ENCODE assay signal across 11 cellular contexts in the genomic region with DNA sequence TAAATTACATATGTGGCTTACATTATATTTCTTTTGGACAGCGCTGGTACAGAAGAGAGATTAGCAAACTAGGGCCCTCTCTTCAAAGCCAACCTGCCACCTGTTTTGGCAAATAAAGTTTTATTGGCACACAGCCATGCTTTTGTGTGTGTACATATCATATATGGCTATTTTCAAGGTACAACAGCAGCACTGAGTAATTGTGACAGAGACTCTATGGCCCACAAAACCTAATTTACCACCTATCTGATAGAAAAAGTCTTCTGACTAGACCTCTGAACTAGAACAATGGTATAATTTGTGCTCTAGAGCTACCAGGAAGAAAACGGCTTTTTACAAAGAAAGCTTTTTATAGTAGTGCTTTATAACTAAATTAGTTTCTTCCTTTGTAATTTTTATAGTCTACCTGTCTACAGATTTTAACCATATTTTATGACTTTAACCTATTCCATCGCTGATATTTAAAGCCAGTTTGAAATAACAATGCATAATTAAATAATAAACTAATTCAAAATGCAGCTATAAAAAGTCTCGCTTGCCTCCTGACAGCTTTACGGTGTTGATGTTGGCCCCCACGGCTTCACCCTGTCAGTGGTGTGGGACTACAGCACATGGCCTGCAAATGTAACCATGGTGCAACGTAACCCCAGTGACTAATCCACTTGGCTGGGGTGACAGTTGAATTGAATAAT. TPM values are rescaled to one million over a fixed set of nuclear protein-coding genes. Genes with fewer than 3 reads are reported as not detected.
DNase-seq lines count a peak whose midpoint lies in the region; ATAC-seq and TF ChIP-seq lines count a peak whose summit lies in the region.
"Had no signal": no experiment of that assay in that cellular context is flagged by ENCODE, and none has a peak within 500 bp of the region (broad histone marks: within the 10 kb centered on the region; RNA-seq: fewer than 3 reads in every experiment).

No MANE protein-coding gene starts in this region.

- intact Hi-C loops in colonic mucosa (cut with DNase I), result loop anchor here (10.0 kb wide), 1 partner anchor 287 kb away; the partner anchor contains the start of genes ANKRD27 and RGS9BP

- peak; percentile 42 for DNase-seq in ELR (ENCODE audit: low read depth)
- peak; percentile 2 for DNase-seq in NCI-H1105 (lab: John Stamatoyannopoulos, UW)
- DNase-seq in colonic mucosa, result peak; percentile 68
- DNase-seq in renal cortical epithelial cell (ENCODE audit: low read depth), result peak; percentile 15
- no peak for DNase-seq in NCI-H2171 treated with DMSO at 0.1 percent for 48 hours (lab: John Stamatoyannopoulos, UW)
- no peak for DNase-seq in T-helper 9 cell
- DNase-seq in WTC11 (ENCODE audit: low spot score), result no peak
- DNase-seq: activated T-cell treated with anti-CD3 and anti-CD28 coated beads for 4 hours, erythroblast had no signal

- no peaks in the 10 kb centered on the region for H3K27me3 ChIP-seq in colonic mucosa

- H3K9me3 ChIP-seq in colonic mucosa, result no peaks in the 10 kb centered on the region

- peaks cover 11% of the 10 kb centered on the region for H3K36me3 Mint-ChIP-seq in WTC11

- H3K4me3 ChIP-seq in colonic mucosa, result no peak overlapping the region
- H3K4me3 ChIP-seq: smooth muscle cell had no signal

- no peaks in the 10 kb centered on the region for H3K36me3 ChIP-seq in colonic mucosa

- H3K27ac Mint-ChIP-seq in WTC11, result no peak overlapping the region

- POLR2A ChIA-PET in WTC11 (lab: Charles Lee), result no interaction called here

- CTCF ChIA-PET in WTC11 (lab: Charles Lee), result interaction anchor here (1.0 kb wide), 1 partner anchor 68 kb away, joined by 3 read pairs; no protein-coding TSS in a partner anchor

- H3K9me3 Mint-ChIP-seq in WTC11, result no peaks in the 10 kb centered on the region

- no peak overlapping the region for H3K4me3 Mint-ChIP-seq in WTC11

- H3K4me1 Mint-ChIP-seq in WTC11, result no peaks in the 10 kb centered on the region

- no peak for TF ChIP-seq CTCF in colonic mucosa (IDR thresholded peaks at IDR 0.05)
- TF ChIP-seq CTCF in WTC11 (IDR thresholded peaks at IDR 0.05), result no peak

- no peak for ATAC-seq in WTC11

- peaks cover 7% of the 10 kb centered on the region for H3K4me1 ChIP-seq in colonic mucosa

- no peaks in the 10 kb centered on the region for H3K27me3 Mint-ChIP-seq in WTC11 (ENCODE audit: low read depth)

- no peak overlapping the region for H3K27ac ChIP-seq in colonic mucosa
- H3K27ac ChIP-seq: HL-60 had no signal

- H3K9ac ChIP-seq in colonic mucosa (ENCODE audit: low read depth in 2 of 2, low read length in 2 of 2), result no peak overlapping the region

TF ChIP-seq in WTC11, 78 proteins besides CTCF, POLR2A, EP300 and RAD21:
- TF ChIP-seq NR1H2 (CRISPR knock-in tag; IDR thresholded peaks at IDR 0.05) (no peak), ZNF138 (CRISPR knock-in tag; conservative IDR thresholded peaks at IDR 0.05) (no peak), SOX15 (CRISPR knock-in tag; IDR thresholded peaks at IDR 0.05) (no peak), RORB (CRISPR knock-in tag; IDR thresholded peaks at IDR 0.05) (no peak), ZNF232 (CRISPR knock-in tag; IDR thresholded peaks at IDR 0.05) (no peak), ARID4B (CRISPR knock-in tag; IDR thresholded peaks at IDR 0.05; ENCODE audit: borderline replicate concordance) (no peak)

RNA-seq across cellular contexts. Expression of gene DPY19L3, which starts 17.7 kb away (rescaled TPM):
- 10 to 100 TPM; 12.1 to 13.6 TPM for total RNA-seq in colonic mucosa
- total RNA-seq in renal cortical epithelial cell, result 12.3 and 19.3 TPM in 2 replicates
- total RNA-seq in WTC11 (2021), result 63.0 to 74.3 TPM (median 73.2 TPM) in 3 replicates

RNA-seq across cellular contexts. Expression of gene ZNF507, which starts 42.4 kb away (rescaled TPM):
- total RNA-seq in colonic mucosa (10 to 100 TPM; 15.3 to 16.6 TPM), renal cortical epithelial cell (5.2 and 20.3 TPM in 2 replicates), WTC11 (2021) (25.7 to 27.6 TPM (median 26.4 TPM) in 3 replicates)

Comparison
In these comparisons a context has a peak if more than half of its experiments do, and no peak if none do; other contexts are left out.
1. DNase-seq: peak in ELR (single experiment), NCI-H1105 (single experiment), colonic mucosa (single experiment) and renal cortical epithelial cell (single experiment); none in NCI-H2171 treated with DMSO at 0.1 percent for 48 hours (single experiment), T-helper 9 cell (single experiment) and WTC11 (single experiment).